In the genomic region with DNA sequence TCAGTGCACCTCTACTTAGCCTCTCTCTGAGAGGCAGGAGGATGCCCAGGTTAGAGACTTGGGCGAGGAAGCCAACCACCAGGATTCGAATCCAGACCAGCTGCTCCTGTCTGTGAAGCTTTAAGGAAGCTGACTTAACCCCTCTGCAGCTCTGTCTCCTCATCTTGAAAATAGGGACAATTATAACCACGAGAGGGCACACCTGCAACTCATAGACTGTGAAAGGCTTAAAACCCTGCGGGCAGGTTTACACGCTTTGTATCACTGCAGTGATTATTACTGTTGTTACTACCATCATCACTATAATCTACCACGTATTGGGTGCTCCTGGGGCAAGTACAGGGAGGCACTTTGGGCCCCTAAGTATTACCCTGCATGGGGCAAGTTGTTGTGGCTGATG, we compare ENCODE assay signal across 9 cellular contexts.
DNase-seq lines count a peak whose midpoint lies in the region; ATAC-seq and TF ChIP-seq lines count a peak whose summit lies in the region.
"Had no signal": no experiment of that assay in that cellular context is flagged by ENCODE, and none has a peak within 500 bp of the region (broad histone marks: within the 10 kb centered on the region; RNA-seq: fewer than 3 reads in every experiment).

No MANE protein-coding gene starts in this region.

- TF ChIP-seq POLR2A in gastroesophageal sphincter (IDR thresholded peaks at IDR 0.05), result no peak
- TF ChIP-seq POLR2A in heart left ventricle (IDR thresholded peaks at IDR 0.05), result no peak

- no peak for ATAC-seq in gastroesophageal sphincter
- no peak for ATAC-seq in heart left ventricle
- no peak for ATAC-seq in HG03095 (IDR thresholded peaks at IDR 0.05; ENCODE audit: unreplicated experiment)

- H3K4me3 ChIP-seq in gastroesophageal sphincter (no peak overlapping the region), heart left ventricle (no peak overlapping the region)
- H3K4me3 ChIP-seq: thoracic aorta had no signal

- TF ChIP-seq EP300 in gastroesophageal sphincter (IDR thresholded peaks at IDR 0.05), result no peak

- H3K36me3 ChIP-seq in gastroesophageal sphincter (no peaks in the 10 kb centered on the region), heart left ventricle (no peaks in the 10 kb centered on the region)
- H3K36me3 ChIP-seq: thoracic aorta had no signal

- intact Hi-C loops in heart left ventricle (cut with DNase I), result no loop called here

- TF ChIP-seq CTCF in gastroesophageal sphincter (IDR thresholded peaks at IDR 0.05), result no peak
- no peak for TF ChIP-seq CTCF in heart left ventricle (IDR thresholded peaks at IDR 0.05)

- H3K27ac ChIP-seq in gastroesophageal sphincter (no peak overlapping the region), heart left ventricle (no peak overlapping the region)
- H3K27ac ChIP-seq: thoracic aorta had no signal

- peaks cover 25% of the 10 kb centered on the region for H3K27me3 ChIP-seq in gastroesophageal sphincter
- peaks cover 0 to 8% (median 0%) of the 10 kb centered on the region in 9 donors for H3K27me3 ChIP-seq in heart left ventricle

- H3K4me1 ChIP-seq in gastroesophageal sphincter (no peaks in the 10 kb centered on the region), heart left ventricle (no peaks in the 10 kb centered on the region)

- peaks cover 0 to 8% (median 0%) of the 10 kb centered on the region in 3 donors for H3K9me3 ChIP-seq in gastroesophageal sphincter
- H3K9me3 ChIP-seq in heart left ventricle, result no peaks in the 10 kb centered on the region
- H3K9me3 ChIP-seq: thoracic aorta had no signal

- WGBS in gastroesophageal sphincter (ENCODE audit: low coverage in 1 of 2), 2 donors, result 35 to 58% methylated on average over 4 of the region's 6 CpGs
- 54 to 67% (median 59%) methylated on average over 5 to 6 of the region's 6 CpGs for WGBS in heart left ventricle, 4 donors

- DNase-seq in activated gamma-delta T cell treated with Interleukin-2 at 50 U/mL for 16 hours (peak; percentile 33), activated gamma-delta T cell (lab: John Stamatoyannopoulos, UW) (no peak), NCI-H1436 (lab: John Stamatoyannopoulos, UW) (peak; percentile 61), activated T-cell treated with anti-CD3 and anti-CD28 coated beads for 4 hours (peak; percentile 20), renal cortical epithelial cell (ENCODE audit: low read depth) (peak; percentile 7), heart left ventricle (no peak)

Comparison
In these comparisons a context has a peak if more than half of its experiments do, and no peak if none do; other contexts are left out.
1. DNase-seq: peak in activated gamma-delta T cell treated with Interleukin-2 at 50 U/mL for 16 hours (single experiment), NCI-H1436 (single experiment), activated T-cell treated with anti-CD3 and anti-CD28 coated beads for 4 hours (single experiment) and renal cortical epithelial cell (single experiment); none in activated gamma-delta T cell (single experiment) and heart left ventricle (0 of 5).